17 cellular contexts compared by ENCODE assay signal in genomic region chr3:184428561-184429175, GRCh38. TPM values are rescaled to one million over a fixed set of nuclear protein-coding genes. Genes with fewer than 3 reads are reported as not detected.
DNase-seq lines count a peak whose midpoint lies in the region; ATAC-seq and TF ChIP-seq lines count a peak whose summit lies in the region.
"Had no signal": no experiment of that assay in that cellular context is flagged by ENCODE, and none has a peak within 500 bp of the region (broad histone marks: within the 10 kb centered on the region; RNA-seq: fewer than 3 reads in every experiment).

No MANE protein-coding gene starts in this region.

- no peak overlapping the region for H3K4me3 Mint-ChIP-seq in activated T-cell treated with anti-CD3 and anti-CD28 coated beads, Interleukin-2, amount 50 U/mL, for 4 hours
- H3K4me3 Mint-ChIP-seq: naive B cell had no signal

- H3K36me3 ChIP-seq in thoracic aorta: no peaks in the 10 kb centered on the region
- H3K36me3 ChIP-seq: heart left ventricle, uterus had no signal

- H3K4me3 ChIP-seq in thoracic aorta: peak overlapping the region; percentile 35
- H3K4me3 ChIP-seq: heart left ventricle, uterus had no signal

- H3K9me3 Mint-ChIP-seq in activated T-cell treated with anti-CD3 and anti-CD28 coated beads, Interleukin-2, amount 50 U/mL, for 4 hours: no peaks in the 10 kb centered on the region

- DNase-seq in activated effector memory CD4-positive, alpha-beta T cell treated with anti-CD3 and anti-CD28 coated beads, Interleukin-2, amount 50 U/mL, for 16 hours: peak; percentile 21
- no peak for DNase-seq in activated effector memory CD4-positive, alpha-beta T cell treated with Interleukin-2 at 50 U/mL for 16 hours
- DNase-seq in astrocyte of the hippocampus (ENCODE audit: low read depth, low spot score): peak; percentile 96
- peak; percentile 9 for DNase-seq in iris pigment epithelial cell (ENCODE audit: low read depth)
- no peak for DNase-seq in thoracic aorta (ENCODE audit: low spot score)
- no peak for DNase-seq in activated T-cell treated with anti-CD3 and anti-CD28 coated beads, Interleukin-2, amount 50 U/mL, for 4 hours
- no peak for DNase-seq in SHP77 treated with DMSO at 0.1 percent for 48 hours (lab: John Stamatoyannopoulos, UW)
- DNase-seq: activated naive CD4-positive, alpha-beta T cell; heart left ventricle; left colon; MV-4-11; naive B cell; NCI-H2171 treated with DMSO at 0.1 percent for 48 hours; uterus had no signal

- peak overlapping the region; percentile 15 to 31 for H3K27ac ChIP-seq in thoracic aorta
- H3K27ac ChIP-seq: heart left ventricle, uterus had no signal

- no peaks in the 10 kb centered on the region for H3K36me3 Mint-ChIP-seq in activated T-cell treated with anti-CD3 and anti-CD28 coated beads, Interleukin-2, amount 50 U/mL, for 4 hours (ENCODE audit: insufficient read depth)
- H3K36me3 Mint-ChIP-seq: naive B cell had no signal

- H3K27me3 ChIP-seq in thoracic aorta (replicated peaks; ENCODE audit: insufficient read depth): no peaks in the 10 kb centered on the region
- H3K27me3 ChIP-seq: heart left ventricle, uterus had no signal

- H3K27me3 Mint-ChIP-seq in activated T-cell treated with anti-CD3 and anti-CD28 coated beads, Interleukin-2, amount 50 U/mL, for 4 hours (ENCODE audit: low read depth): peaks cover 5% of the 10 kb centered on the region

- no peak for ATAC-seq in thoracic aorta (ENCODE audit: insufficient number of reproducible peaks, low FRiP score, low read depth)
- ATAC-seq in activated T-cell treated with anti-CD3 and anti-CD28 coated beads, Interleukin-2, amount 50 U/mL, for 4 hours: no peak
- no peak for ATAC-seq in HG03571 (IDR thresholded peaks at IDR 0.05; ENCODE audit: unreplicated experiment)
- ATAC-seq: heart left ventricle, left colon had no signal

- no peaks in the 10 kb centered on the region for H3K4me1 Mint-ChIP-seq in activated T-cell treated with anti-CD3 and anti-CD28 coated beads, Interleukin-2, amount 50 U/mL, for 4 hours (ENCODE audit: low read depth)

- no peak for TF ChIP-seq CTCF in thoracic aorta (IDR thresholded peaks at IDR 0.05)

- no peaks in the 10 kb centered on the region for H3K9me3 ChIP-seq in thoracic aorta
- H3K9me3 ChIP-seq: heart left ventricle, uterus had no signal

- peaks cover 11 to 35% of the 10 kb centered on the region in 2 donors for H3K4me1 ChIP-seq in thoracic aorta (ENCODE audit: control insufficient read depth in 1 of 2, low read depth in 2 of 2)
- H3K4me1 ChIP-seq: heart left ventricle, uterus had no signal

RNA-seq across cellular contexts. Expression of gene CHRD, which starts 48.8 kb away (rescaled TPM):
- 10 to 100 TPM; 19.5 to 21.7 TPM for total RNA-seq in thoracic aorta
- total RNA-seq in activated T-cell treated with anti-CD3 and anti-CD28 coated beads, Interleukin-2, amount 50 U/mL, for 4 hours: under 1 TPM in 2 of 3 donors, not detected in 1; 0.11 to 0.33 TPM
- total RNA-seq: activated CD8-positive, alpha-beta memory T cell treated with anti-CD3 and anti-CD28 coated beads for 36 hours had no signal

RNA-seq across cellular contexts. Expression of gene THPO, which starts 50.7 kb away (rescaled TPM):
- total RNA-seq in thoracic aorta: 1 to 10 TPM in 1 of 2 donors, not detected in 1; 1.1 TPM
- not detected for total RNA-seq in activated T-cell treated with anti-CD3 and anti-CD28 coated beads, Interleukin-2, amount 50 U/mL, for 4 hours
- total RNA-seq: activated CD8-positive, alpha-beta memory T cell treated with anti-CD3 and anti-CD28 coated beads for 36 hours; left colon; OCI-LY7 had no signal

Comparison
In these comparisons a context has a peak if more than half of its experiments do, and no peak if none do; other contexts are left out.
1. DNase-seq: peak in activated effector memory CD4-positive, alpha-beta T cell treated with anti-CD3 and anti-CD28 coated beads, Interleukin-2, amount 50 U/mL, for 16 hours (single experiment), astrocyte of the hippocampus (single experiment) and iris pigment epithelial cell (single experiment); none in activated effector memory CD4-positive, alpha-beta T cell treated with Interleukin-2 at 50 U/mL for 16 hours (single experiment), thoracic aorta (single experiment), activated T-cell treated with anti-CD3 and anti-CD28 coated beads, Interleukin-2, amount 50 U/mL, for 4 hours (single experiment) and SHP77 treated with DMSO at 0.1 percent for 48 hours (single experiment).
2. RNA of gene CHRD, which starts 48.8 kb away (total RNA-seq): 19.5 to 21.7 TPM in thoracic aorta; 0.11 to 0.33 TPM in activated T-cell treated with anti-CD3 and anti-CD28 coated beads, Interleukin-2, amount 50 U/mL, for 4 hours; every median in the first group is over 10 times any median in the second.